8 cellular contexts compared by ENCODE assay signal in genomic region chr2:20224191-20224715, GRCh38. TPM values are rescaled to one million over a fixed set of nuclear protein-coding genes. Genes with fewer than 3 reads are reported as not detected.
DNase-seq lines count a peak whose midpoint lies in the region; ATAC-seq and TF ChIP-seq lines count a peak whose summit lies in the region.

No MANE protein-coding gene starts in this region.

- H3K27ac Mint-ChIP-seq in H9: no peak overlapping the region

- peak overlapping the region; percentile 38; the same call in 1 of the 2 replicates for H3K14ac ChIP-seq in H9 (ENCODE audit: insufficient read depth, low read length)

- peak overlapping the region; percentile 71 for H3K4me2 ChIP-seq in H9 (ENCODE audit: insufficient read depth, insufficient read length, low read length)

- H4K5ac ChIP-seq in H9 (ENCODE audit: insufficient read length, low read depth, low read length): no peak overlapping the region

- no peak for DNase-seq in H9
- DNase-seq in SJSA1 (ENCODE audit: low read depth in 1 of 2, low spot score in 2 of 2): peak in 1 of 2 experiments; percentile 62
- DNase-seq in right atrium auricular region (ENCODE audit: low spot score): no peak
- DNase-seq in stimulated activated naive CD4-positive, alpha-beta T cell treated with Interleukin-2 at 50 U/mL for 16 hours (lab: John Stamatoyannopoulos, UW): no peak
- DNase-seq in kidney glomerular epithelial cell (lab: John Stamatoyannopoulos, UW): no peak

- no peaks in the 10 kb centered on the region for H4K20me1 ChIP-seq in H9 (ENCODE audit: control insufficient read depth, insufficient read depth, insufficient read length)

- no peak overlapping the region for H2BK15ac ChIP-seq in H9 (ENCODE audit: low read depth, low read length)

- ATAC-seq in GM18873 (IDR thresholded peaks at IDR 0.05; ENCODE audit: low FRiP score, unreplicated experiment): no peak

- H2AFZ ChIP-seq in H9 (ENCODE audit: low read length): no peak overlapping the region

- H3K27me3 ChIP-seq in H9 (ENCODE audit: insufficient read depth, low read length): no peaks in the 10 kb centered on the region
- H3K27me3 ChIP-seq in SJSA1 (replicated peaks): no peaks in the 10 kb centered on the region
- no peaks in the 10 kb centered on the region for H3K27me3 ChIP-seq in right atrium auricular region
- peaks cover 3 to 10% of the 10 kb centered on the region in 2 donors for H3K27me3 ChIP-seq in stomach smooth muscle (ENCODE audit: control insufficient read depth in 1 of 2, insufficient read depth in 2 of 2, low read length in 2 of 2)

- H3K4me3 ChIP-seq in SJSA1: peak overlapping the region; percentile 86
- H3K4me3 ChIP-seq in right atrium auricular region: peak overlapping the region; percentile 50 to 62
- peak overlapping the region; percentile 67 to 79 for H3K4me3 ChIP-seq in stomach smooth muscle (ENCODE audit: low read length in 2 of 2)

- H3K36me3 ChIP-seq in SJSA1 (peaks cover 35% of the 10 kb centered on the region), right atrium auricular region (no peaks in the 10 kb centered on the region), stomach smooth muscle (ENCODE audit: control insufficient read depth in 2 of 2, insufficient read depth in 2 of 2, low read length in 2 of 2) (no peaks in the 10 kb centered on the region)

- H4K8ac ChIP-seq in H9 (replicated peaks; ENCODE audit: insufficient read length, low read depth, low read length): no peak overlapping the region

- H3K4me1 ChIP-seq in H9 (ENCODE audit: insufficient read depth, low read length): peaks cover 9% of the 10 kb centered on the region; the same call in 1 of the 2 replicates
- peaks cover 58% of the 10 kb centered on the region for H3K4me1 ChIP-seq in SJSA1 (replicated peaks)
- peaks cover 0 to 22% of the 10 kb centered on the region in 2 donors for H3K4me1 ChIP-seq in right atrium auricular region
- H3K4me1 ChIP-seq in stomach smooth muscle (ENCODE audit: control insufficient read depth, insufficient read depth, low read length): peaks cover 27% of the 10 kb centered on the region

- peaks cover 33% of the 10 kb centered on the region for H3K27me3 Mint-ChIP-seq in H9 (ENCODE audit: low read depth)

- TF ChIP-seq CTCF in C4-2B (conservative IDR thresholded peaks at IDR 0.05) (no peak), H9 (conservative IDR thresholded peaks at IDR 0.05) (no peak), right atrium auricular region (IDR thresholded peaks at IDR 0.05) (no peak)

- H3K9me3 Mint-ChIP-seq in H9: no peaks in the 10 kb centered on the region; a peak in 1 of 5 replicates

- H2BK12ac ChIP-seq in H9 (ENCODE audit: insufficient read length, low read depth, low read length): no peak overlapping the region

- H3K4ac ChIP-seq in H9 (ENCODE audit: low read depth, low read length): no peak overlapping the region

- H4K91ac ChIP-seq in H9 (ENCODE audit: insufficient read length, low read depth, low read length): no peak overlapping the region

- no peak overlapping the region for H3T11ph ChIP-seq in H9 (ENCODE audit: low read length)

- no peak overlapping the region for H2BK120ac ChIP-seq in H9 (ENCODE audit: low read depth, low read length, poor library complexity, severe bottlenecking)

- H3K79me2 ChIP-seq in H9 (ENCODE audit: insufficient read depth, low read length): peaks cover 9% of the 10 kb centered on the region; the same call in 1 of the 2 replicates

- H3K9ac ChIP-seq in H9 (ENCODE audit: extremely low read depth, insufficient read length, low read length) (peak overlapping the region; percentile 2), stomach smooth muscle (ENCODE audit: low read length in 2 of 2) (peak overlapping the region in 1 of 2 donors; percentile 25)

- H3K56ac ChIP-seq in H9 (ENCODE audit: insufficient read length, low read depth, low read length): no peak overlapping the region

- H3K18ac ChIP-seq in H9 (ENCODE audit: insufficient read length, low read depth, low read length): peak overlapping the region; percentile 39

- no peak overlapping the region for H2BK5ac ChIP-seq in H9 (ENCODE audit: insufficient read length, low read length)

- no peak overlapping the region for H3K23ac ChIP-seq in H9 (ENCODE audit: insufficient read length, low read depth, low read length)

- peaks cover 28 to 31% of the 10 kb centered on the region in 2 experiments for H3K4me1 Mint-ChIP-seq in H9

- H3K36me3 Mint-ChIP-seq in H9 (ENCODE audit: insufficient read depth in 1 of 3, low read depth in 3 of 3): peaks cover 7 to 13% (median 8%) of the 10 kb centered on the region in 3 experiments; a peak in 5 of 7 replicates

- no peaks in the 10 kb centered on the region for H3K79me1 ChIP-seq in H9 (ENCODE audit: insufficient read depth, low read depth, low read length, poor library complexity, severe bottlenecking)

- H3K23me2 ChIP-seq in H9 (ENCODE audit: insufficient read length, low read depth, low read length, poor library complexity, severe bottlenecking): peaks cover 10% of the 10 kb centered on the region

- H3K9me3 ChIP-seq in H9 (ENCODE audit: control insufficient read depth, low read depth, low read length): no peaks in the 10 kb centered on the region
- H3K9me3 ChIP-seq in SJSA1 (replicated peaks): peaks cover 5% of the 10 kb centered on the region; the same call in 1 of the 2 replicates
- no peaks in the 10 kb centered on the region for H3K9me3 ChIP-seq in right atrium auricular region
- H3K9me3 ChIP-seq in stomach smooth muscle (ENCODE audit: control insufficient read depth in 2 of 2, low read length in 2 of 2): no peaks in the 10 kb centered on the region

- H3K27ac ChIP-seq in C4-2B: peak overlapping the region; percentile 85
- H3K27ac ChIP-seq in H9 (ENCODE audit: insufficient read length, low read depth, low read length): no peak overlapping the region
- H3K27ac ChIP-seq in SJSA1: peak overlapping the region; percentile 48
- H3K27ac ChIP-seq in right atrium auricular region: no peak overlapping the region
- no peak overlapping the region for H3K27ac ChIP-seq in stomach smooth muscle (ENCODE audit: low read length)

- H2AK5ac ChIP-seq in H9 (ENCODE audit: insufficient read length, low read length): no peak overlapping the region

- H2BK20ac ChIP-seq in H9 (ENCODE audit: low read depth, low read length, poor library complexity, severe bottlenecking): no peak overlapping the region

- H3K4me3 Mint-ChIP-seq in H9: peak overlapping the region in 1 of 2 experiments; percentile 63; a peak in 2 of 5 replicates

- WGBS in H9 (ENCODE audit: extremely low coverage, insufficient read length, low lambda C conversion rate): no CpG with 5 or more reads among the region's 67 CpGs

RNA-seq across cellular contexts. Expression of gene SDC1, which starts 0.7 kb away (rescaled TPM):
- total RNA-seq in H9 (2021) (22.3 and 25.1 TPM in 2 replicates), right atrium auricular region (under 1 TPM in 1 of 2 donors, not detected in 1; 0.24 TPM)
- 75.2 and 117 TPM in 2 replicates for total RNA-seq in SJSA1 (2014; rRNA removed; shearing (Covaris generic))

Comparison
In these comparisons a context has a peak if more than half of its experiments do, and no peak if none do; other contexts are left out.
1. H3K27ac ChIP-seq: peak in C4-2B (single experiment) and SJSA1 (single experiment); none in H9 (single experiment), right atrium auricular region (0 of 2) and stomach smooth muscle (single experiment).
2. RNA of gene SDC1, which starts 0.7 kb away (total RNA-seq): 75.2 to 117 TPM in SJSA1 and 22.3 to 25.1 TPM in H9; 0.24 TPM in right atrium auricular region; every median in the first group is over 10 times any median in the second.
3. Peak in every context shown above with its lines, with median percentiles within 50 percentile points of each other: H3K4me3 ChIP-seq.